Comparison of ENCODE assay signal across 18 cellular contexts in the genomic region with DNA sequence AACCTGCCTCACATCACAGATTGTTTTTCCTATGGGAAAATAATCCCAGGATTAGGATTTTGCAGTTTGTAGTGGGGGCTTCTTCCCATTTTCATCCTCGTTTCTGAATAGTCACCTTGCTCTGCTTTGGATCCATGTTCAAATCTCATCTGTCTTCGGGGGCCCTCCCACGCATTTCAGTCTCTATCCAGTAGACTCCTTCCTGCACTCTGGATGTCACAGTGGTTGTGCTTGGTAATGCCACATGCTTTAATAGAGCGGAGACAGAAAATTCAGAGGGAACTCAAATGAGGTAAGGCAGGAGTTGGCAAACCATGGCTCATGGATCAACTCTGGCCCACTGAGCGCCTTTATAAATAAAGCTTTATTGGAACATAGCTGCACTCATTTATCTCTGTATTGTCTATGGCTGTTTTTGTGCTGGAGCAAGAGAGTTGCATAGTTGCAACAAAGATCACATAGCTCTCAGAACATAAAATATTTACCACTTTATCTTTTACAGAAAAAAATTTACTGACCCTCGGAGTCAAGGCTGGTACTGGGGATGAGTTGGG.
DNase-seq lines count a peak whose midpoint lies in the region; ATAC-seq, FAIRE-seq and TF ChIP-seq lines count a peak whose summit lies in the region.
"Had no signal": no experiment of that assay in that cellular context is flagged by ENCODE, and none has a peak within 500 bp of the region (broad histone marks: within the 10 kb centered on the region; RNA-seq: fewer than 3 reads in every experiment).

No MANE protein-coding gene starts in this region.

- H3K4me2 ChIP-seq in H1 (ENCODE audit: insufficient read depth in 1 of 2, low read depth in 2 of 2, low read length in 2 of 2) = no peak overlapping the region
- H3K4me2 ChIP-seq: BLaER1 had no signal

- H3K27ac Mint-ChIP-seq in Calu3 (ENCODE audit: unreplicated experiment) = no peak overlapping the region
- H3K27ac Mint-ChIP-seq: CD8-positive, alpha-beta memory T cell; HFFc6 had no signal

- H3K4me3 Mint-ChIP-seq in Calu3 (ENCODE audit: low read depth, unreplicated experiment) = no peak overlapping the region
- H3K4me3 Mint-ChIP-seq: CD8-positive, alpha-beta memory T cell; HFFc6 had no signal

- ATAC-seq in Panc1 = no peak

- no peak overlapping the region for H3K56ac ChIP-seq in H1 (replicated peaks; ENCODE audit: insufficient read length, low read depth, low read length)

- H3K36me3 ChIP-seq in A673 (ENCODE audit: insufficient read depth, low read length, poor library complexity, severe bottlenecking) = no peaks in the 10 kb centered on the region
- no peaks in the 10 kb centered on the region for H3K36me3 ChIP-seq in Panc1 (ENCODE audit: control insufficient read depth, insufficient read depth, low read length)
- no peaks in the 10 kb centered on the region for H3K36me3 ChIP-seq in H1 (ENCODE audit: control insufficient read depth in 2 of 4, insufficient read depth in 4 of 4, low read length in 3 of 4)
- H3K36me3 ChIP-seq: BLaER1, HAP-1 had no signal

- no peak overlapping the region for H2AK5ac ChIP-seq in H1 (ENCODE audit: low read depth, low read length)

- no peak overlapping the region for H4K91ac ChIP-seq in H1 (replicated peaks; ENCODE audit: insufficient read length, low read length)

- no peak overlapping the region for H4K5ac ChIP-seq in H1 (ENCODE audit: insufficient read length, low read depth, low read length)

- H3K79me1 ChIP-seq in H1 (ENCODE audit: low read depth, low read length) = no peaks in the 10 kb centered on the region

- H3K9me3 Mint-ChIP-seq in Calu3 (ENCODE audit: low read depth, unreplicated experiment) = no peaks in the 10 kb centered on the region
- H3K9me3 Mint-ChIP-seq: CD8-positive, alpha-beta memory T cell; HFFc6 had no signal

- no peak for TF ChIP-seq POLR2A in H1 (IDR thresholded peaks at IDR 0.05; ENCODE audit: control extremely low read depth in 1 of 2, low read depth in 2 of 2, low read length in 2 of 2)

- H4K8ac ChIP-seq in H1 (ENCODE audit: extremely low read depth, insufficient read depth, low read length) = no peak overlapping the region

- H3K4me3 ChIP-seq in A673 (ENCODE audit: low read depth, low read length, poor library complexity, severe bottlenecking) (no peak overlapping the region), Panc1 (ENCODE audit: low read depth in 2 of 2, low read length in 2 of 2) (no peak overlapping the region), H1 (ENCODE audit: extremely low read depth in 1 of 4, insufficient read depth in 2 of 4, low read depth in 3 of 4, low read length in 4 of 4) (no peak overlapping the region)
- H3K4me3 ChIP-seq: BLaER1, GM12878, GM23248, HAP-1 had no signal

- no peaks in the 10 kb centered on the region for H3K23me2 ChIP-seq in H1 (ENCODE audit: low read depth, low read length)

- H3K4me1 Mint-ChIP-seq in Calu3 (ENCODE audit: low read depth, unreplicated experiment) = peaks cover 8% of the 10 kb centered on the region
- H3K4me1 Mint-ChIP-seq: CD8-positive, alpha-beta memory T cell had no signal

- H2BK15ac ChIP-seq in H1 (ENCODE audit: low read length) = no peak overlapping the region

- H3K4me1 ChIP-seq in A673 (ENCODE audit: insufficient read depth, low read length, poor library complexity, severe bottlenecking) (peaks cover 62% of the 10 kb centered on the region), Panc1 (ENCODE audit: control insufficient read depth, insufficient read depth, low read length) (peaks cover 35% of the 10 kb centered on the region), H1 (replicated peaks in 1 of 4; ENCODE audit: control insufficient read depth in 3 of 4, insufficient read depth in 4 of 4, low read length in 3 of 4) (no peaks in the 10 kb centered on the region)
- H3K4me1 ChIP-seq: BLaER1, Caco-2, HAP-1 had no signal

- TF ChIP-seq CTCF in A673 (conservative IDR thresholded peaks at IDR 0.05; ENCODE audit: low read depth, low read length) (no peak), Panc1 (IDR thresholded peaks at IDR 0.05) (no peak), H1 (IDR thresholded peaks at IDR 0.05; ENCODE audit: control extremely low read depth in 1 of 3, insufficient read depth in 1 of 3, low read depth in 1 of 3, low read length in 3 of 3) (no peak), Calu3 (IDR thresholded peaks at IDR 0.05; ENCODE audit: unreplicated experiment) (no peak)

- peak; percentile 9 for DNase-seq in DMS 273 (lab: John Stamatoyannopoulos, UW; ENCODE audit: unreplicated experiment)
- no peak for DNase-seq in DMS 273 treated with DMSO at 0.1 percent for 48 hours (lab: John Stamatoyannopoulos, UW)
- peak; percentile 59 for DNase-seq in A673 (ENCODE audit: low spot score)
- no peak for DNase-seq in Panc1 (ENCODE audit: low read depth, low spot score)
- no peak for DNase-seq in H1 (ENCODE audit: low read depth in 1 of 2, low spot score in 2 of 2)
- DNase-seq in GOT3 (lab: John Stamatoyannopoulos, UW) = no peak
- DNase-seq in Calu3 = no peak
- DNase-seq in HuH-7.5 (ENCODE audit: low spot score) = no peak
- DNase-seq: CD8-positive, alpha-beta memory T cell; DMS79; HFFc6 had no signal

- intact Hi-C loops in A673 (cut with micrococcal nuclease; ENCODE audit: unreplicated experiment) = loop anchor here (1.0 to 10.0 kb wide), 5 partner anchors 108 to 511 kb away; partner anchors contain the start of gene ATF6
- intact Hi-C loops in Panc1 (cut with micrococcal nuclease; ENCODE audit: unreplicated experiment) = loop anchor here (1.0 kb wide), 2 partner anchors 206 to 219 kb away; partner anchors contain the start of gene NOS1AP
- intact Hi-C loops in Calu3 (cut with micrococcal nuclease; ENCODE audit: unreplicated experiment) = loop anchor here (1.0 to 2.0 kb wide), 3 partner anchors 35 to 483 kb away; no protein-coding TSS in a partner anchor

- in situ Hi-C loops in Panc1 (cut with HindIII; ENCODE audit: low pct_unique_long_range_greater_than_20kb, low sequenced_read_pairs) = no loop called here

- H2BK120ac ChIP-seq in H1 (replicated peaks; ENCODE audit: low read depth, low read length) = no peak overlapping the region

- no peak overlapping the region for H3K9ac ChIP-seq in H1 (replicated peaks in 1 of 4; ENCODE audit: extremely low read depth in 1 of 4, low read depth in 3 of 4, low read length in 3 of 4)
- H3K9ac ChIP-seq: BLaER1, GM23248 had no signal

- H2BK5ac ChIP-seq in H1 (ENCODE audit: low read depth, low read length) = no peak overlapping the region

- no peak overlapping the region for H2BK20ac ChIP-seq in H1 (ENCODE audit: low read length)

- H3K4ac ChIP-seq in H1 (replicated peaks; ENCODE audit: insufficient read length, low read depth, low read length) = no peak overlapping the region

- no peak overlapping the region for H3K18ac ChIP-seq in H1 (ENCODE audit: extremely low read depth, low read length)

- no peaks in the 10 kb centered on the region for H3K27me3 Mint-ChIP-seq in Calu3 (ENCODE audit: unreplicated experiment)

- H3K9me3 ChIP-seq in A673 (ENCODE audit: low read depth, low read length, poor library complexity, severe bottlenecking) (no peaks in the 10 kb centered on the region), Panc1 (ENCODE audit: control insufficient read depth, insufficient read depth, low read depth, low read length) (no peaks in the 10 kb centered on the region), H1 (ENCODE audit: insufficient read depth in 2 of 2, low read depth in 1 of 2, low read length in 1 of 2) (no peaks in the 10 kb centered on the region)
- H3K9me3 ChIP-seq: BLaER1, Caco-2, HAP-1 had no signal

- no peaks in the 10 kb centered on the region for H4K20me1 ChIP-seq in H1 (replicated peaks in 1 of 2; ENCODE audit: control insufficient read depth in 1 of 2, insufficient read depth in 2 of 2, low read length in 2 of 2)
- H4K20me1 ChIP-seq: BLaER1 had no signal

- no peak for TF ChIP-seq EP300 in H1 (IDR thresholded peaks at IDR 0.05; ENCODE audit: borderline replicate concordance in 1 of 2, low read depth in 2 of 2, low read length in 2 of 2)

- H3K27me3 ChIP-seq in A673 (replicated peaks; ENCODE audit: insufficient read depth, low read depth, low read length, poor library complexity) (no peaks in the 10 kb centered on the region), Panc1 (ENCODE audit: control insufficient read depth, insufficient read depth, low read length) (no peaks in the 10 kb centered on the region), H1 (replicated peaks in 1 of 4; ENCODE audit: control insufficient read depth in 3 of 4, extremely low read depth in 1 of 4, insufficient read depth in 3 of 4, low read length in 3 of 4) (no peaks in the 10 kb centered on the region)
- H3K27me3 ChIP-seq: BLaER1 had no signal

- no peaks in the 10 kb centered on the region for H3K36me3 Mint-ChIP-seq in Calu3 (ENCODE audit: insufficient read depth, unreplicated experiment)
- H3K36me3 Mint-ChIP-seq: CD8-positive, alpha-beta memory T cell had no signal

- peak; percentile 28 for FAIRE-seq in H1 (lab: Jason Lieb, UNC)
- FAIRE-seq: GM12878 had no signal

- 87% methylated on average over 6 of the region's 6 CpGs; no CpG with 5 or more reads in 1 of the 2 experiments for WGBS in H1 (ENCODE audit: extremely low coverage in 1 of 2, insufficient coverage in 1 of 2, insufficient read length in 1 of 2, insufficient replicate concordance in 2 of 2, low coverage in 1 of 2, low lambda C conversion rate in 2 of 2, missing lambda C conversion rate in 1 of 2), 2 experiments

- H3K79me2 ChIP-seq in H1 (ENCODE audit: control insufficient read depth in 1 of 2, insufficient read depth in 2 of 2, low read length in 2 of 2) = peaks cover 0 to 2% of the 10 kb centered on the region in 2 experiments; a peak in 1 of 4 replicates

- H3K27ac ChIP-seq in A673 (ENCODE audit: low read depth, low read length, poor library complexity, severe bottlenecking) (peak overlapping the region; percentile 32), Panc1 (ENCODE audit: low read length) (peak overlapping the region; percentile 56), H1 (ENCODE audit: low read depth, low read length) (no peak overlapping the region)
- H3K27ac ChIP-seq: 22Rv1, BLaER1, GM23248, HL-60 had no signal

- BruUV-seq in A673 (replicated peaks; lab: Mats Ljungman, UMichigan) (no TSS peak), Panc1 (replicated peaks; lab: Mats Ljungman, UMichigan) (no TSS peak), Calu3 (replicated peaks; lab: Mats Ljungman, UMichigan) (no TSS peak)

- TF ChIP-seq RAD21 in H1 (IDR thresholded peaks at IDR 0.05 in 1 of 2, conservative IDR thresholded peaks at IDR 0.05 in 1 of 2; ENCODE audit: low read depth in 2 of 2, low read length in 2 of 2) = no peak

- no peak overlapping the region for H2BK12ac ChIP-seq in H1 (ENCODE audit: low read depth, low read length)

- CTCF ChIA-PET in A673 (lab: Charles Lee) (interaction anchor here (0.6 to 1.8 kb wide), 6 partner anchors 19 to 635 kb away, joined by 3 to 20 read pairs (median 6); no protein-coding TSS in a partner anchor), Panc1 (lab: Charles Lee) (interaction anchor here (0.5 to 0.8 kb wide), 8 partner anchors 11 to 212 kb away, joined by 3 to 9 read pairs (median 4); no protein-coding TSS in a partner anchor), H1 (lab: Charles Lee; ENCODE audit: partially characterized antibody) (interaction anchor here (0.5 to 3.0 kb wide), 13 partner anchors 8 to 224 kb away, joined by 3 to 13 read pairs (median 4); no protein-coding TSS in a partner anchor), Calu3 (lab: Charles Lee) (interaction anchor here (0.6 to 2.9 kb wide), 5 partner anchors 36 to 1004 kb away, joined by 3 to 13 read pairs (median 5); partner anchors contain the start of gene NOS1AP)

- H3K23ac ChIP-seq in H1 (ENCODE audit: insufficient read length) = no peak overlapping the region

- no peak overlapping the region for H3K14ac ChIP-seq in H1 (ENCODE audit: insufficient read length)

- POLR2A ChIA-PET in A673 (lab: Charles Lee; ENCODE audit: low non-redundant PET) = interaction anchor here (0.6 kb wide), 1 partner anchor 212 kb away, joined by 4 read pairs; no protein-coding TSS in a partner anchor
- POLR2A ChIA-PET in Panc1 (lab: Charles Lee) = no interaction called here
- POLR2A ChIA-PET in H1 (lab: Charles Lee; ENCODE audit: partially characterized antibody) = interaction anchor here (0.7 kb wide), 1 partner anchor 194 kb away, joined by 3 read pairs; no protein-coding TSS in a partner anchor

- H2AFZ ChIP-seq in H1 (ENCODE audit: low read length) = no peak overlapping the region
- H2AFZ ChIP-seq: GM23248 had no signal

Comparison
In these comparisons a context has a peak if more than half of its experiments do, and no peak if none do; other contexts are left out.
1. DNase-seq: peak in DMS 273 (single experiment) and A673 (single experiment); none in DMS 273 treated with DMSO at 0.1 percent for 48 hours (single experiment), Panc1 (single experiment), H1 (0 of 2), GOT3 (single experiment), Calu3 (single experiment) and HuH-7.5 (single experiment).